In the genomic region with DNA sequence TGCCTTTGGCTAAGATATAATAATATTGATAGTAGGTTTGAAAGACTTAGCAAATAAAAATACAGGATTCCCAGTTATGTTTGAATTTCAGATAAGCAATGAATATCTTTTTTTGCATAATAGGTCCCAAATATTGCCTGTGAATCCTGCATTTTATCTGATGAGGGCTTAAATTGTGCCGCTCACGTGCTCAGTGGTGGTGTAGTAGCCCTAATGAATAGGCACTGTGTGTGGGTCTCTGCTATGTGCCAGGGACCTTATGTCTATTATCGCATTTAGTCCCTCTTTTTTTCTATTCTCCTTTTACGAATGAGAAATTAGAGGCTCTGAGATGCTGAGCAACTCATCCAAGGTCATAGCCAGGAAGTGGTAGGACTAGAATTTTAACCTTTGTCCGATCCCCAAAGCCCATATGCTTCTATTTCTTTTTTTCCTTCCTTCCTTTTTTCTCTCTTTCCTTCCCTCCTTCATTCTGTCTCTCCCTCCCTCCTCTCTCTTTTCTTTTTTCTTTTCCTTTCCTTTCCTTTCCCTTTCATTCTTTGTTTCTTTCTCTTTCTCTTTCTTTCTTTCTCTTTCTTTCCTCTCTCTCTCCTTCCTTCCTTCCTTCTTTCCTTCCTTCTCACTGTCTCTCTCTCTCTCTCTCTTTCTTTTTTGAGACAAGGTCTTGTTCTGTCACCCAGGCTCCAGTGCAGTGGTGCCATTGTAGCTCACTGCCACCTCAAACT, we compare ENCODE assay signal across 1 cellular context.
TF ChIP-seq lines count a peak whose summit lies in the region.

No MANE protein-coding gene starts in this region.

TF ChIP-seq in H1, 55 proteins besides CTCF, POLR2A, EP300 and RAD21:
- no peak for TF ChIP-seq HDAC2 (IDR thresholded peaks at IDR 0.05; ENCODE audit: borderline replicate concordance in 1 of 2, low read depth in 2 of 2, low read length in 2 of 2)
- no peak for TF ChIP-seq RNF2 (IDR thresholded peaks at IDR 0.05; ENCODE audit: borderline replicate concordance, low read depth, low read length, missing control alignments, poor library complexity, severe bottlenecking)
- no peak for TF ChIP-seq SP2 (IDR thresholded peaks at IDR 0.05; ENCODE audit: low read length)
- TF ChIP-seq POU5F1 (IDR thresholded peaks at IDR 0.05; ENCODE audit: low read depth, low read length), result no peak
- no peak for TF ChIP-seq CHD2 (IDR thresholded peaks at IDR 0.05; ENCODE audit: low read length)
- TF ChIP-seq CREB1 (IDR thresholded peaks at IDR 0.05), result no peak
- no peak for TF ChIP-seq SIRT6 (IDR thresholded peaks at IDR 0.05; ENCODE audit: low read length)
- no peak for TF ChIP-seq SAP30 (IDR thresholded peaks at IDR 0.05; ENCODE audit: insufficient read depth, insufficient replicate concordance, low read length)
- TF ChIP-seq, protein P1, sequence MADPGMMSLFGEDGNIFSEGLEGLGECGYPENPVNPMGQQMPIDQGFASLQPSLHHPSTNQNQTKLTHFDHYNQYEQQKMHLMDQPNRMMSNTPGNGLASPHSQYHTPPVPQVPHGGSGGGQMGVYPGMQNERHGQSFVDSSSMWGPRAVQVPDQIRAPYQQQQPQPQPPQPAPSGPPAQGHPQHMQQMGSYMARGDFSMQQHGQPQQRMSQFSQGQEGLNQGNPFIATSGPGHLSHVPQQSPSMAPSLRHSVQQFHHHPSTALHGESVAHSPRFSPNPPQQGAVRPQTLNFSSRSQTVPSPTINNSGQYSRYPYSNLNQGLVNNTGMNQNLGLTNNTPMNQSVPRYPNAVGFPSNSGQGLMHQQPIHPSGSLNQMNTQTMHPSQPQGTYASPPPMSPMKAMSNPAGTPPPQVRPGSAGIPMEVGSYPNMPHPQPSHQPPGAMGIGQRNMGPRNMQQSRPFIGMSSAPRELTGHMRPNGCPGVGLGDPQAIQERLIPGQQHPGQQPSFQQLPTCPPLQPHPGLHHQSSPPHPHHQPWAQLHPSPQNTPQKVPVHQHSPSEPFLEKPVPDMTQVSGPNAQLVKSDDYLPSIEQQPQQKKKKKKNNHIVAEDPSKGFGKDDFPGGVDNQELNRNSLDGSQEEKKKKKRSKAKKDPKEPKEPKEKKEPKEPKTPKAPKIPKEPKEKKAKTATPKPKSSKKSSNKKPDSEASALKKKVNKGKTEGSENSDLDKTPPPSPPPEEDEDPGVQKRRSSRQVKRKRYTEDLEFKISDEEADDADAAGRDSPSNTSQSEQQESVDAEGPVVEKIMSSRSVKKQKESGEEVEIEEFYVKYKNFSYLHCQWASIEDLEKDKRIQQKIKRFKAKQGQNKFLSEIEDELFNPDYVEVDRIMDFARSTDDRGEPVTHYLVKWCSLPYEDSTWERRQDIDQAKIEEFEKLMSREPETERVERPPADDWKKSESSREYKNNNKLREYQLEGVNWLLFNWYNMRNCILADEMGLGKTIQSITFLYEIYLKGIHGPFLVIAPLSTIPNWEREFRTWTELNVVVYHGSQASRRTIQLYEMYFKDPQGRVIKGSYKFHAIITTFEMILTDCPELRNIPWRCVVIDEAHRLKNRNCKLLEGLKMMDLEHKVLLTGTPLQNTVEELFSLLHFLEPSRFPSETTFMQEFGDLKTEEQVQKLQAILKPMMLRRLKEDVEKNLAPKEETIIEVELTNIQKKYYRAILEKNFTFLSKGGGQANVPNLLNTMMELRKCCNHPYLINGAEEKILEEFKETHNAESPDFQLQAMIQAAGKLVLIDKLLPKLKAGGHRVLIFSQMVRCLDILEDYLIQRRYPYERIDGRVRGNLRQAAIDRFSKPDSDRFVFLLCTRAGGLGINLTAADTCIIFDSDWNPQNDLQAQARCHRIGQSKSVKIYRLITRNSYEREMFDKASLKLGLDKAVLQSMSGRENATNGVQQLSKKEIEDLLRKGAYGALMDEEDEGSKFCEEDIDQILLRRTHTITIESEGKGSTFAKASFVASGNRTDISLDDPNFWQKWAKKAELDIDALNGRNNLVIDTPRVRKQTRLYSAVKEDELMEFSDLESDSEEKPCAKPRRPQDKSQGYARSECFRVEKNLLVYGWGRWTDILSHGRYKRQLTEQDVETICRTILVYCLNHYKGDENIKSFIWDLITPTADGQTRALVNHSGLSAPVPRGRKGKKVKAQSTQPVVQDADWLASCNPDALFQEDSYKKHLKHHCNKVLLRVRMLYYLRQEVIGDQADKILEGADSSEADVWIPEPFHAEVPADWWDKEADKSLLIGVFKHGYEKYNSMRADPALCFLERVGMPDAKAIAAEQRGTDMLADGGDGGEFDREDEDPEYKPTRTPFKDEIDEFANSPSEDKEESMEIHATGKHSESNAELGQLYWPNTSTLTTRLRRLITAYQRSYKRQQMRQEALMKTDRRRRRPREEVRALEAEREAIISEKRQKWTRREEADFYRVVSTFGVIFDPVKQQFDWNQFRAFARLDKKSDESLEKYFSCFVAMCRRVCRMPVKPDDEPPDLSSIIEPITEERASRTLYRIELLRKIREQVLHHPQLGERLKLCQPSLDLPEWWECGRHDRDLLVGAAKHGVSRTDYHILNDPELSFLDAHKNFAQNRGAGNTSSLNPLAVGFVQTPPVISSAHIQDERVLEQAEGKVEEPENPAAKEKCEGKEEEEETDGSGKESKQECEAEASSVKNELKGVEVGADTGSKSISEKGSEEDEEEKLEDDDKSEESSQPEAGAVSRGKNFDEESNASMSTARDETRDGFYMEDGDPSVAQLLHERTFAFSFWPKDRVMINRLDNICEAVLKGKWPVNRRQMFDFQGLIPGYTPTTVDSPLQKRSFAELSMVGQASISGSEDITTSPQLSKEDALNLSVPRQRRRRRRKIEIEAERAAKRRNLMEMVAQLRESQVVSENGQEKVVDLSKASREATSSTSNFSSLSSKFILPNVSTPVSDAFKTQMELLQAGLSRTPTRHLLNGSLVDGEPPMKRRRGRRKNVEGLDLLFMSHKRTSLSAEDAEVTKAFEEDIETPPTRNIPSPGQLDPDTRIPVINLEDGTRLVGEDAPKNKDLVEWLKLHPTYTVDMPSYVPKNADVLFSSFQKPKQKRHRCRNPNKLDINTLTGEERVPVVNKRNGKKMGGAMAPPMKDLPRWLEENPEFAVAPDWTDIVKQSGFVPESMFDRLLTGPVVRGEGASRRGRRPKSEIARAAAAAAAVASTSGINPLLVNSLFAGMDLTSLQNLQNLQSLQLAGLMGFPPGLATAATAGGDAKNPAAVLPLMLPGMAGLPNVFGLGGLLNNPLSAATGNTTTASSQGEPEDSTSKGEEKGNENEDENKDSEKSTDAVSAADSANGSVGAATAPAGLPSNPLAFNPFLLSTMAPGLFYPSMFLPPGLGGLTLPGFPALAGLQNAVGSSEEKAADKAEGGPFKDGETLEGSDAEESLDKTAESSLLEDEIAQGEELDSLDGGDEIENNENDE (IDR thresholded peaks at IDR 0.05; ENCODE audit: insufficient replicate concordance, low read length), result no peak
- no peak for TF ChIP-seq SRF (IDR thresholded peaks at IDR 0.05; ENCODE audit: low read depth, low read length)
- TF ChIP-seq EGR1 (IDR thresholded peaks at IDR 0.05; ENCODE audit: borderline replicate concordance, low read depth, low read length), result no peak
- no peak for TF ChIP-seq GABPA (IDR thresholded peaks at IDR 0.05; ENCODE audit: borderline replicate concordance, insufficient read depth, low read length)
